10 cellular contexts compared by ENCODE assay signal in the genomic region with DNA sequence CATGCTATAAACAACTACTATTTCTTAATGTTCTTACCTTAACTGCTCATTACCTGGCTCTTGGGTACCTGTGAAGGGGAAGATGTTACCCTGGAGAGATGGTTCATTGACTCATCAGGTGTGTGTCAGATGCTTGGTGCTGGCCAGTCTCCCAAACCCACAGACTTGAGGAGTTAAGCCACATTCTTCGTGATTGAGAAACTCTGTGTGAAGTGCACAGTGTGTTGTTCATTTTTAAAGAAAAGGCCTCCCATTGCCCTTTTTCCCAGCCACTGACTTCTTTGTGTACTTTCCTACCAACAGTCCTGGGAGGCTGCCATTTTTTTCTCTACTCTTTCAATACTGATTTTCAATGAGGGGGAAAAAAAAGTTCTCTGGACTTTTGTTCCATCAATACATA. TPM values are rescaled to one million over a fixed set of nuclear protein-coding genes. Genes with fewer than 3 reads are reported as not detected.
DNase-seq lines count a peak whose midpoint lies in the region; ATAC-seq and TF ChIP-seq lines count a peak whose summit lies in the region.
"Had no signal": no experiment of that assay in that cellular context is flagged by ENCODE, and none has a peak within 500 bp of the region (broad histone marks: within the 10 kb centered on the region; RNA-seq: fewer than 3 reads in every experiment).

No MANE protein-coding gene starts in this region.

- H2AFZ ChIP-seq in ACC112 (ENCODE audit: low read length, unreplicated experiment): no peak overlapping the region

- peak overlapping the region; percentile 97 for H3K27ac ChIP-seq in ACC112 (ENCODE audit: low read depth, low read length)
- H3K27ac ChIP-seq in brain microvascular endothelial cell: peak overlapping the region; percentile 89
- peak overlapping the region; percentile 84 to 93 for H3K27ac ChIP-seq in liver (ENCODE audit: low read depth in 1 of 2, low read length in 2 of 2)

- H3K27ac Mint-ChIP-seq in T-helper 17 cell: no peak overlapping the region

- peak in 1 of 2 donors; percentile 17 for TF ChIP-seq RAD21 in liver (IDR thresholded peaks at IDR 0.05)

- H3K27me3 ChIP-seq in ACC112 (ENCODE audit: insufficient read depth, low read length): no peaks in the 10 kb centered on the region
- H3K27me3 ChIP-seq in brain microvascular endothelial cell (replicated peaks): no peaks in the 10 kb centered on the region
- H3K27me3 ChIP-seq in liver (ENCODE audit: control insufficient read depth in 4 of 4, insufficient read depth in 4 of 4, low read length in 3 of 4): no peaks in the 10 kb centered on the region

- H3K4me1 ChIP-seq in ACC112 (ENCODE audit: control insufficient read depth, insufficient read depth, low read length, unreplicated experiment) (peaks cover 48% of the 10 kb centered on the region), liver (ENCODE audit: control insufficient read depth in 4 of 4, insufficient read depth in 4 of 4, low read length in 3 of 4) (peaks cover 0 to 63% (median 36%) of the 10 kb centered on the region in 4 donors)

- 21% methylated on average over 1 of the region's 1 CpG for WGBS in liver

- H3K27me3 Mint-ChIP-seq in T-helper 17 cell: peaks cover 12% of the 10 kb centered on the region

- H3K9me3 ChIP-seq in liver (ENCODE audit: control insufficient read depth in 4 of 4, low read length in 3 of 4) (no peaks in the 10 kb centered on the region), T-helper 17 cell (ENCODE audit: control insufficient read depth, low read length, poor library complexity, severe bottlenecking) (no peaks in the 10 kb centered on the region)

- H3K36me3 ChIP-seq in ACC112 (ENCODE audit: insufficient read depth, low read length): peaks cover 16% of the 10 kb centered on the region
- H3K36me3 ChIP-seq in brain microvascular endothelial cell (replicated peaks): peaks cover 8% of the 10 kb centered on the region
- peaks cover 0 to 13% (median 5%) of the 10 kb centered on the region in 4 donors for H3K36me3 ChIP-seq in liver (ENCODE audit: control insufficient read depth in 4 of 4, insufficient read depth in 3 of 4, low read depth in 1 of 4, low read length in 3 of 4)

- H3K4me1 Mint-ChIP-seq in T-helper 17 cell: no peaks in the 10 kb centered on the region

- H3K4me3 ChIP-seq in ACC112 (ENCODE audit: low read depth, low read length) (peak overlapping the region; percentile 80), brain microvascular endothelial cell (ENCODE audit: low read depth, low read length) (no peak overlapping the region), liver (ENCODE audit: low read depth in 1 of 3, low read length in 3 of 3) (peak overlapping the region; percentile 37 to 86 (median 66))

- ATAC-seq in GM21825 (IDR thresholded peaks at IDR 0.05; ENCODE audit: unreplicated experiment): no peak
- no peak for ATAC-seq in T-helper 17 cell

- no peak overlapping the region for H3K9ac ChIP-seq in liver (ENCODE audit: low read depth in 1 of 2, low read length in 2 of 2)

- in situ Hi-C loops in brain microvascular endothelial cell (cut with HindIII; ENCODE audit: low pct_ligation_motif_present, low sequenced_read_pairs): no loop called here

- TF ChIP-seq CTCF in brain microvascular endothelial cell (IDR thresholded peaks at IDR 0.05; ENCODE audit: low read depth, low read length, missing control alignments) (no peak), liver (IDR thresholded peaks at IDR 0.05; ENCODE audit: low read depth, low read length, missing input control) (no peak)

- no peak overlapping the region for H3K4me3 Mint-ChIP-seq in T-helper 17 cell

- peaks cover 78% of the 10 kb centered on the region for H3K79me2 ChIP-seq in ACC112 (ENCODE audit: control insufficient read depth, insufficient read depth, low read length, unreplicated experiment)

- H3K36me3 Mint-ChIP-seq in T-helper 17 cell (ENCODE audit: low read depth): no peaks in the 10 kb centered on the region

- DNase-seq in HS-27A (ENCODE audit: low read depth): peak; percentile 65
- peak; percentile 89 for DNase-seq in brain microvascular endothelial cell
- no peak for DNase-seq in epidermal melanocyte (ENCODE audit: insufficient read length, low spot score)
- DNase-seq in central memory CD4-positive, alpha-beta T cell: no peak
- DNase-seq in T-helper 17 cell: no peak
- DNase-seq: activated gamma-delta T cell treated with Interleukin-2 at 50 U/mL for 16 hours, DMS 273 treated with DMSO at 0.1 percent for 48 hours had no signal

TF ChIP-seq in liver, 16 proteins besides CTCF, POLR2A, EP300 and RAD21:
- TF ChIP-seq JUND (IDR thresholded peaks at IDR 0.05) (no peak), HNF4A (conservative IDR thresholded peaks at IDR 0.05) (peak; percentile 26 to 60), GABPA (IDR thresholded peaks at IDR 0.05 in 1 of 2, conservative IDR thresholded peaks at IDR 0.05 in 1 of 2) (no peak), HNF4G (IDR thresholded peaks at IDR 0.05) (no peak), FOXA1 (IDR thresholded peaks at IDR 0.05) (peak; percentile 35), NR2F2 (IDR thresholded peaks at IDR 0.05) (no peak), EGR1 (IDR thresholded peaks at IDR 0.05; ENCODE audit: low read depth in 2 of 2) (no peak), SP1 (IDR thresholded peaks at IDR 0.05) (no peak), YY1 (IDR thresholded peaks at IDR 0.05) (peak; percentile 89), TAF1 (conservative IDR thresholded peaks at IDR 0.05) (no peak), RXRA (IDR thresholded peaks at IDR 0.05) (peak in 1 of 2 donors; percentile 60), FOXA2 (IDR thresholded peaks at IDR 0.05) (peak; percentile 65)
- TF ChIP-seq, protein P1, sequence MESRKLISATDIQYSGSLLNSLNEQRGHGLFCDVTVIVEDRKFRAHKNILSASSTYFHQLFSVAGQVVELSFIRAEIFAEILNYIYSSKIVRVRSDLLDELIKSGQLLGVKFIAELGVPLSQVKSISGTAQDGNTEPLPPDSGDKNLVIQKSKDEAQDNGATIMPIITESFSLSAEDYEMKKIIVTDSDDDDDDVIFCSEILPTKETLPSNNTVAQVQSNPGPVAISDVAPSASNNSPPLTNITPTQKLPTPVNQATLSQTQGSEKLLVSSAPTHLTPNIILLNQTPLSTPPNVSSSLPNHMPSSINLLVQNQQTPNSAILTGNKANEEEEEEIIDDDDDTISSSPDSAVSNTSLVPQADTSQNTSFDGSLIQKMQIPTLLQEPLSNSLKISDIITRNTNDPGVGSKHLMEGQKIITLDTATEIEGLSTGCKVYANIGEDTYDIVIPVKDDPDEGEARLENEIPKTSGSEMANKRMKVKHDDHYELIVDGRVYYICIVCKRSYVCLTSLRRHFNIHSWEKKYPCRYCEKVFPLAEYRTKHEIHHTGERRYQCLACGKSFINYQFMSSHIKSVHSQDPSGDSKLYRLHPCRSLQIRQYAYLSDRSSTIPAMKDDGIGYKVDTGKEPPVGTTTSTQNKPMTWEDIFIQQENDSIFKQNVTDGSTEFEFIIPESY (IDR thresholded peaks at IDR 0.05): no peak
- TF ChIP-seq, protein P2, sequence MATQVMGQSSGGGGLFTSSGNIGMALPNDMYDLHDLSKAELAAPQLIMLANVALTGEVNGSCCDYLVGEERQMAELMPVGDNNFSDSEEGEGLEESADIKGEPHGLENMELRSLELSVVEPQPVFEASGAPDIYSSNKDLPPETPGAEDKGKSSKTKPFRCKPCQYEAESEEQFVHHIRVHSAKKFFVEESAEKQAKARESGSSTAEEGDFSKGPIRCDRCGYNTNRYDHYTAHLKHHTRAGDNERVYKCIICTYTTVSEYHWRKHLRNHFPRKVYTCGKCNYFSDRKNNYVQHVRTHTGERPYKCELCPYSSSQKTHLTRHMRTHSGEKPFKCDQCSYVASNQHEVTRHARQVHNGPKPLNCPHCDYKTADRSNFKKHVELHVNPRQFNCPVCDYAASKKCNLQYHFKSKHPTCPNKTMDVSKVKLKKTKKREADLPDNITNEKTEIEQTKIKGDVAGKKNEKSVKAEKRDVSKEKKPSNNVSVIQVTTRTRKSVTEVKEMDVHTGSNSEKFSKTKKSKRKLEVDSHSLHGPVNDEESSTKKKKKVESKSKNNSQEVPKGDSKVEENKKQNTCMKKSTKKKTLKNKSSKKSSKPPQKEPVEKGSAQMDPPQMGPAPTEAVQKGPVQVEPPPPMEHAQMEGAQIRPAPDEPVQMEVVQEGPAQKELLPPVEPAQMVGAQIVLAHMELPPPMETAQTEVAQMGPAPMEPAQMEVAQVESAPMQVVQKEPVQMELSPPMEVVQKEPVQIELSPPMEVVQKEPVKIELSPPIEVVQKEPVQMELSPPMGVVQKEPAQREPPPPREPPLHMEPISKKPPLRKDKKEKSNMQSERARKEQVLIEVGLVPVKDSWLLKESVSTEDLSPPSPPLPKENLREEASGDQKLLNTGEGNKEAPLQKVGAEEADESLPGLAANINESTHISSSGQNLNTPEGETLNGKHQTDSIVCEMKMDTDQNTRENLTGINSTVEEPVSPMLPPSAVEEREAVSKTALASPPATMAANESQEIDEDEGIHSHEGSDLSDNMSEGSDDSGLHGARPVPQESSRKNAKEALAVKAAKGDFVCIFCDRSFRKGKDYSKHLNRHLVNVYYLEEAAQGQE (IDR thresholded peaks at IDR 0.05): peak; percentile 38
- TF ChIP-seq, protein P3, sequence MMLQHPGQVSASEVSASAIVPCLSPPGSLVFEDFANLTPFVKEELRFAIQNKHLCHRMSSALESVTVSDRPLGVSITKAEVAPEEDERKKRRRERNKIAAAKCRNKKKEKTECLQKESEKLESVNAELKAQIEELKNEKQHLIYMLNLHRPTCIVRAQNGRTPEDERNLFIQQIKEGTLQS (IDR thresholded peaks at IDR 0.05): no peak
- TF ChIP-seq, protein P4, sequence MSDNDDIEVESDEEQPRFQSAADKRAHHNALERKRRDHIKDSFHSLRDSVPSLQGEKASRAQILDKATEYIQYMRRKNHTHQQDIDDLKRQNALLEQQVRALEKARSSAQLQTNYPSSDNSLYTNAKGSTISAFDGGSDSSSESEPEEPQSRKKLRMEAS (IDR thresholded peaks at IDR 0.05): peak; percentile 32

RNA-seq across cellular contexts. Expression of a gene that starts 3.2 kb away (rescaled TPM):
- total RNA-seq in liver (100 to 1,000 TPM in 1 of 2 donors, 10 to 100 TPM in 1; 84.6 to 274 TPM), T-helper 17 cell (1 to 10 TPM in 1 of 2 donors, not detected in 1; 1.0 TPM)
- 1,000 to 10,000 TPM; 1,812 to 2,615 TPM for polyA plus RNA-seq in liver

Comparison
In these comparisons a context has a peak if more than half of its experiments do, and no peak if none do; other contexts are left out.
1. DNase-seq: peak in HS-27A (single experiment) and brain microvascular endothelial cell (single experiment); none in epidermal melanocyte (single experiment), central memory CD4-positive, alpha-beta T cell (single experiment) and T-helper 17 cell (0 of 3).
2. RNA of a gene that starts 3.2 kb away (total RNA-seq): 84.6 to 274 TPM in liver; 1.0 TPM in T-helper 17 cell; every median in the first group is over 10 times any median in the second.
3. Peak in every context shown above with its lines, with median percentiles within 50 percentile points of each other: H3K27ac ChIP-seq.